Comparison of ENCODE assay signal across 21 cellular contexts in genomic region chr15:99275061-99275460, GRCh38.
"Had no signal": no experiment of that assay in that cellular context is flagged by ENCODE, and none has a peak within 500 bp of the region (broad histone marks: within the 10 kb centered on the region; RNA-seq: fewer than 3 reads in every experiment).

No MANE protein-coding gene starts in this region.

- H3K27ac ChIP-seq: SJCRH30, VCaP had no signal

- H3K36me3 ChIP-seq: SJCRH30 had no signal

- H3K27me3 ChIP-seq: SJCRH30 had no signal

- DNase-seq: activated CD4-positive, alpha-beta T cell treated with anti-CD3 and anti-CD28 coated beads for 36 hours; activated CD4-positive, alpha-beta T cell treated with anti-CD3 and anti-CD28 coated beads, Interleukin-2, amount 50 U/mL, for 4 hours; activated CD8-positive, alpha-beta memory T cell treated with anti-CD3 and anti-CD28 coated beads, Interleukin-2, amount 50 U/mL, for 48 hours; activated CD8-positive, alpha-beta T cell treated with anti-CD3 and anti-CD28 coated beads, Interleukin-2, amount 10 ng/mL, durations not matched to agents 7 days and 5 days; activated gamma-delta T cell; activated naive CD4-positive, alpha-beta T cell treated with anti-CD3 and anti-CD28 coated beads for 36 hours; activated T-cell treated with anti-CD3 and anti-CD28 coated beads, Interleukin-2, amount 50 U/mL, for 4 hours; amygdala; NCI-H1048; NCI-H187 treated with DMSO at 0.1 percent for 48 hours; NCI-H2107; NCI-H510A treated with DMSO at 0.1 percent for 48 hours; NK-92 treated with Interleukin-12 subunit alpha and Interleukin-12 subunit beta, amount 100 ng/mL, for 24 hours; OCI-M1; Right ventricle myocardium superior; RPMI8226; SJCRH30; SK-N-SH; T-helper 1 cell had no signal

- ATAC-seq: activated CD4-positive, alpha-beta T cell treated with anti-CD3 and anti-CD28 coated beads for 36 hours; activated CD8-positive, alpha-beta T cell treated with anti-CD3 and anti-CD28 coated beads, Interleukin-2, amount 10 ng/mL, durations not matched to agents 7 days and 5 days; activated T-cell treated with anti-CD3 and anti-CD28 coated beads, Interleukin-2, amount 50 U/mL, for 4 hours; Panc1 had no signal

- H3K9me3 ChIP-seq: SJCRH30, SK-N-SH had no signal

- H3K4me1 ChIP-seq: SJCRH30 had no signal

- H3K4me2 ChIP-seq: SK-N-SH had no signal

- H3K9ac ChIP-seq: SK-N-SH had no signal

- H3K4me3 ChIP-seq: SJCRH30 had no signal
